9 cellular contexts compared by ENCODE assay signal in genomic region chr9:132942541-132943182, GRCh38. TPM values are rescaled to one million over a fixed set of nuclear protein-coding genes. Genes with fewer than 3 reads are reported as not detected.
DNase-seq lines count a peak whose midpoint lies in the region; ATAC-seq, FAIRE-seq and TF ChIP-seq lines count a peak whose summit lies in the region.
"Had no signal": no experiment of that assay in that cellular context is flagged by ENCODE, and none has a peak within 500 bp of the region (broad histone marks: within the 10 kb centered on the region; RNA-seq: fewer than 3 reads in every experiment).

No MANE protein-coding gene starts in this region.

- no peaks in the 10 kb centered on the region for H3F3A ChIP-seq in GM23248 (ENCODE audit: insufficient read depth)

- TF ChIP-seq CTCF in AG10803 (conservative IDR thresholded peaks at IDR 0.05; ENCODE audit: low read length) (no peak), keratinocyte (optimal IDR thresholded peaks at IDR 0.05 in 1 of 3, IDR thresholded peaks at IDR 0.05 in 1 of 3, conservative IDR thresholded peaks at IDR 0.05 in 1 of 3; ENCODE audit: extremely low read depth in 1 of 3, insufficient read depth in 2 of 3, low read length in 3 of 3) (no peak)

- H3K79me2 ChIP-seq in GM23248 (ENCODE audit: insufficient read depth) (peaks cover 68% of the 10 kb centered on the region), keratinocyte (ENCODE audit: control insufficient read depth, insufficient read depth, low read length) (peaks cover 53% of the 10 kb centered on the region)

- no peaks in the 10 kb centered on the region for H3K9me1 ChIP-seq in keratinocyte (ENCODE audit: control insufficient read depth, extremely low read depth, insufficient read depth, low read length)

- peak overlapping the region; percentile 83 for H3K4me2 ChIP-seq in GM23248 (ENCODE audit: unreplicated experiment)
- H3K4me2 ChIP-seq in keratinocyte (ENCODE audit: control insufficient read depth, extremely low read depth, insufficient read depth, low read depth, low read length): peak overlapping the region; percentile 99

- H3K9ac ChIP-seq in GM23248 (peak overlapping the region; percentile 98), keratinocyte (ENCODE audit: control insufficient read depth, extremely low read depth, insufficient read depth, low read length) (peak overlapping the region; percentile 2)

- dilution Hi-C loops in keratinocyte (cut with MboI; ENCODE audit: extremely low pct_ligation_motif_present, low sequenced_read_pairs): no loop called here

- POLR2A ChIA-PET in activated CD8-positive, alpha-beta T cell treated with anti-CD3 and anti-CD28 coated beads, Interleukin-2, amount 10 ng/mL, durations not matched to agents 7 days and 5 days (lab: Charles Lee): interaction anchor here (0.6 to 1.5 kb wide), 2 partner anchors 89 to 256 kb away, joined by 4 read pairs; no protein-coding TSS in a partner anchor

- H3K9me3 Mint-ChIP-seq in activated CD8-positive, alpha-beta T cell treated with anti-CD3 and anti-CD28 coated beads, Interleukin-2, amount 10 ng/mL, durations not matched to agents 7 days and 5 days (ENCODE audit: insufficient read depth): no peaks in the 10 kb centered on the region

- ATAC-seq in activated CD8-positive, alpha-beta T cell treated with anti-CD3 and anti-CD28 coated beads, Interleukin-2, amount 10 ng/mL, durations not matched to agents 7 days and 5 days: no peak
- no peak for ATAC-seq in HG02678 (IDR thresholded peaks at IDR 0.05; ENCODE audit: unreplicated experiment)
- ATAC-seq in GM18858 (IDR thresholded peaks at IDR 0.05; ENCODE audit: unreplicated experiment): no peak
- no peak for ATAC-seq in GM21515 (IDR thresholded peaks at IDR 0.05; ENCODE audit: unreplicated experiment)

- no peak for FAIRE-seq in keratinocyte (lab: Jason Lieb, UNC)

- H3K9me3 ChIP-seq in GM23248 (ENCODE audit: low read depth) (no peaks in the 10 kb centered on the region), keratinocyte (ENCODE audit: control insufficient read depth, low read depth, low read length) (no peaks in the 10 kb centered on the region)
- H3K9me3 ChIP-seq: tibial artery had no signal

- H3K4me3 Mint-ChIP-seq in activated CD8-positive, alpha-beta T cell treated with anti-CD3 and anti-CD28 coated beads, Interleukin-2, amount 10 ng/mL, durations not matched to agents 7 days and 5 days: peak overlapping the region; percentile 84

- H3K4me1 Mint-ChIP-seq in activated CD8-positive, alpha-beta T cell treated with anti-CD3 and anti-CD28 coated beads, Interleukin-2, amount 10 ng/mL, durations not matched to agents 7 days and 5 days (ENCODE audit: low read depth): peaks cover 27% of the 10 kb centered on the region

- DNase-seq in AG10803 (ENCODE audit: low read depth): peak; percentile 16
- DNase-seq in GM23248: peak; percentile 35
- DNase-seq in activated CD8-positive, alpha-beta T cell treated with anti-CD3 and anti-CD28 coated beads, Interleukin-2, amount 10 ng/mL, durations not matched to agents 7 days and 5 days: no peak
- DNase-seq in keratinocyte (ENCODE audit: low read depth, low spot score): no peak
- no peak for DNase-seq in H7
- DNase-seq: tibial artery had no signal

- H3K36me3 ChIP-seq in GM23248 (ENCODE audit: low read depth) (no peaks in the 10 kb centered on the region), keratinocyte (ENCODE audit: control insufficient read depth in 2 of 2, extremely low read depth in 1 of 2, insufficient read depth in 2 of 2, low read length in 2 of 2) (no peaks in the 10 kb centered on the region), H7 (replicated peaks; ENCODE audit: control insufficient read depth, insufficient read depth, low read length) (no peaks in the 10 kb centered on the region)
- H3K36me3 ChIP-seq: tibial artery had no signal

- in situ Hi-C loops in GM23248 (cut with MboI): no loop called here

- H3K27ac ChIP-seq in GM23248: peak overlapping the region; percentile 4; the same call in 1 of the 2 replicates
- H3K27ac ChIP-seq in keratinocyte (ENCODE audit: control insufficient read depth, insufficient read depth, low read length): no peak overlapping the region

- no peaks in the 10 kb centered on the region for H4K20me1 ChIP-seq in GM23248 (ENCODE audit: insufficient read depth)
- H4K20me1 ChIP-seq in keratinocyte (ENCODE audit: control insufficient read depth, extremely low read depth, insufficient read depth, low read length): no peaks in the 10 kb centered on the region

- no peaks in the 10 kb centered on the region for H3K9me2 ChIP-seq in GM23248 (ENCODE audit: insufficient read depth)

- H3K4me3 ChIP-seq in AG10803 (ENCODE audit: low read length): no peak overlapping the region
- H3K4me3 ChIP-seq in GM23248: peak overlapping the region; percentile 98
- peak overlapping the region in 1 of 3 experiments; percentile 36 for H3K4me3 ChIP-seq in keratinocyte (ENCODE audit: control insufficient read depth in 2 of 3, extremely low read depth in 1 of 3, insufficient read depth in 2 of 3, low read depth in 1 of 3, low read length in 3 of 3)
- no peak overlapping the region for H3K4me3 ChIP-seq in H7 (ENCODE audit: insufficient read depth, low read depth, low read length)

- WGBS in GM23248 (ENCODE audit: low coverage in 1 of 2, low lambda C conversion rate in 2 of 2, missing lambda C conversion rate in 2 of 2), 2 experiments: 19 to 25% methylated on average over 5 of the region's 5 CpGs

- no peak overlapping the region for H3K27ac Mint-ChIP-seq in activated CD8-positive, alpha-beta T cell treated with anti-CD3 and anti-CD28 coated beads, Interleukin-2, amount 10 ng/mL, durations not matched to agents 7 days and 5 days

- H3K4me1 ChIP-seq in GM23248 (ENCODE audit: insufficient read depth): peaks cover 21% of the 10 kb centered on the region
- peaks cover 29% of the 10 kb centered on the region for H3K4me1 ChIP-seq in keratinocyte (ENCODE audit: control insufficient read depth, extremely low read depth, insufficient read depth, low read length)

- peaks cover 2% of the 10 kb centered on the region for H3K36me3 Mint-ChIP-seq in activated CD8-positive, alpha-beta T cell treated with anti-CD3 and anti-CD28 coated beads, Interleukin-2, amount 10 ng/mL, durations not matched to agents 7 days and 5 days (ENCODE audit: low read depth)

- no peak overlapping the region for H2AFZ ChIP-seq in GM23248
- no peak overlapping the region for H2AFZ ChIP-seq in keratinocyte (ENCODE audit: control insufficient read depth, low read length)

- H3K27me3 Mint-ChIP-seq in activated CD8-positive, alpha-beta T cell treated with anti-CD3 and anti-CD28 coated beads, Interleukin-2, amount 10 ng/mL, durations not matched to agents 7 days and 5 days (ENCODE audit: low read depth): no peaks in the 10 kb centered on the region

- H3K27me3 ChIP-seq in GM23248 (replicated peaks; ENCODE audit: insufficient read depth): no peaks in the 10 kb centered on the region
- H3K27me3 ChIP-seq in keratinocyte (ENCODE audit: control insufficient read depth, extremely low read depth, insufficient read depth, low read length): no peaks in the 10 kb centered on the region
- H3K27me3 ChIP-seq in H7 (ENCODE audit: control insufficient read depth, insufficient read depth, low read length): no peaks in the 10 kb centered on the region
- H3K27me3 ChIP-seq: tibial artery had no signal

- CTCF ChIA-PET in activated CD8-positive, alpha-beta T cell treated with anti-CD3 and anti-CD28 coated beads, Interleukin-2, amount 10 ng/mL, durations not matched to agents 7 days and 5 days (lab: Charles Lee): interaction anchor here (1.1 to 4.5 kb wide), 6 partner anchors 35 to 94 kb away, joined by 3 to 21 read pairs (median 4); partner anchors contain the start of genes GFI1B and GTF3C5

RNA-seq across cellular contexts. Expression of gene TSC1, which starts 1.8 kb away (rescaled TPM):
- 22.4 and 33.0 TPM in 2 replicates for total RNA-seq in GM23248 (2014; rRNA removed; shearing (Covaris generic))
- 18.8 and 19.6 TPM in 2 replicates for polyA plus RNA-seq in GM23248 (2016; fragmentation: Nextera tagmentation; extraction: Ambion mirVana)
- total RNA-seq in activated CD8-positive, alpha-beta T cell treated with anti-CD3 and anti-CD28 coated beads, Interleukin-2, amount 10 ng/mL, durations not matched to agents 7 days and 5 days: 10 to 100 TPM; 26.1 to 26.6 TPM
- polyA plus RNA-seq in keratinocyte: 26.1 to 28.6 TPM (median 27.7 TPM) in 3 replicates
- polyA plus RNA-seq in keratinocyte (2011; ENCODE audit: low read depth): 21.6 TPM
- polyA plus RNA-seq in keratinocyte (2011; cell fraction: cytosol; rRNA removed): 12.2 and 21.2 TPM in 2 replicates
- 87.3 and 97.0 TPM in 2 replicates for polyA plus RNA-seq in keratinocyte (2011; cell fraction: nucleus; rRNA removed)
- 13.2 and 14.6 TPM in 2 replicates for polyA plus RNA-seq in keratinocyte (2012; ENCODE audit: low replicate concordance)
- polyA minus RNA-seq in keratinocyte: 41.8 to 99.1 TPM (median 79.9 TPM) in 3 replicates
- 18.6 TPM for polyA minus RNA-seq in keratinocyte (2011; cell fraction: cytosol; rRNA and poly(A)+ RNA removed)
- polyA minus RNA-seq in keratinocyte (2011; cell fraction: nucleus; rRNA and poly(A)+ RNA removed): 47.8 and 94.9 TPM in 2 replicates
- total RNA-seq in H7 (2014; rRNA removed; shearing (Covaris generic)): 36.8 and 39.0 TPM in 2 replicates

RNA-seq across cellular contexts. Expression of gene GFI1B, which starts 35.8 kb away (rescaled TPM):
- not detected in 2 replicates for total RNA-seq in GM23248 (2014; rRNA removed; shearing (Covaris generic))
- polyA plus RNA-seq in GM23248 (2016; fragmentation: Nextera tagmentation; extraction: Ambion mirVana): not detected in 2 replicates
- not detected for total RNA-seq in activated CD8-positive, alpha-beta T cell treated with anti-CD3 and anti-CD28 coated beads, Interleukin-2, amount 10 ng/mL, durations not matched to agents 7 days and 5 days
- polyA plus RNA-seq in keratinocyte: not detected in 3 replicates
- not detected for polyA plus RNA-seq in keratinocyte (2011; ENCODE audit: low read depth)
- not detected in 2 replicates for polyA plus RNA-seq in keratinocyte (2011; cell fraction: cytosol; rRNA removed)
- not detected in 2 replicates for polyA plus RNA-seq in keratinocyte (2011; cell fraction: nucleus; rRNA removed)
- polyA plus RNA-seq in keratinocyte (2012; ENCODE audit: low replicate concordance): not detected in 2 replicates
- polyA minus RNA-seq in keratinocyte: not detected in 3 replicates
- polyA minus RNA-seq in keratinocyte (2011; cell fraction: cytosol; rRNA and poly(A)+ RNA removed): not detected
- not detected in 2 replicates for polyA minus RNA-seq in keratinocyte (2011; cell fraction: nucleus; rRNA and poly(A)+ RNA removed)
- total RNA-seq in H7 (2014; rRNA removed; shearing (Covaris generic)): 0.52 TPM in 1 of 2 replicates, not detected in the other

Comparison
In these comparisons a context has a peak if more than half of its experiments do, and no peak if none do; other contexts are left out.
1. DNase-seq: peak in AG10803 (single experiment) and GM23248 (single experiment); none in activated CD8-positive, alpha-beta T cell treated with anti-CD3 and anti-CD28 coated beads, Interleukin-2, amount 10 ng/mL, durations not matched to agents 7 days and 5 days (single experiment), keratinocyte (single experiment) and H7 (single experiment).